ENCODE assay signal across 17 cellular contexts in genomic region chr12:104426926-104427546, GRCh38. TPM values are rescaled to one million over a fixed set of nuclear protein-coding genes. Genes with fewer than 3 reads are reported as not detected.
DNase-seq lines count a peak whose midpoint lies in the region; ATAC-seq and TF ChIP-seq lines count a peak whose summit lies in the region.
"Had no signal": no experiment of that assay in that cellular context is flagged by ENCODE, and none has a peak within 500 bp of the region (broad histone marks: within the 10 kb centered on the region; RNA-seq: fewer than 3 reads in every experiment).

No MANE protein-coding gene starts in this region.

- H3K9me3 Mint-ChIP-seq in activated naive CD8-positive, alpha-beta T cell treated with anti-CD3 and anti-CD28 coated beads for 36 hours, result peaks cover 8% of the 10 kb centered on the region
- H3K9me3 Mint-ChIP-seq: CD4-positive, alpha-beta T cell had no signal

- peaks cover 3% of the 10 kb centered on the region for H3K27me3 Mint-ChIP-seq in activated naive CD8-positive, alpha-beta T cell treated with anti-CD3 and anti-CD28 coated beads for 36 hours
- H3K27me3 Mint-ChIP-seq: CD4-positive, alpha-beta T cell had no signal

- no peak overlapping the region for H3K4me3 Mint-ChIP-seq in activated naive CD8-positive, alpha-beta T cell treated with anti-CD3 and anti-CD28 coated beads for 36 hours
- H3K4me3 Mint-ChIP-seq: activated naive CD8-positive, alpha-beta T cell treated with anti-CD3 and anti-CD28 coated beads, Interleukin-2, amount 10 ng/mL, durations not matched to agents 7 days and 5 days; CD4-positive, alpha-beta T cell; endodermal cell had no signal

- H3K27ac Mint-ChIP-seq in activated naive CD8-positive, alpha-beta T cell treated with anti-CD3 and anti-CD28 coated beads for 36 hours, result peak overlapping the region; percentile 22
- H3K27ac Mint-ChIP-seq: activated naive CD8-positive, alpha-beta T cell treated with anti-CD3 and anti-CD28 coated beads, Interleukin-2, amount 10 ng/mL, durations not matched to agents 7 days and 5 days; CD4-positive, alpha-beta T cell; endodermal cell had no signal

- H3K4me3 ChIP-seq in AG09309 (ENCODE audit: control insufficient read depth, low read depth, low read length) (no peak overlapping the region), HFF-Myc (replicated peaks; ENCODE audit: low read depth, low read length) (no peak overlapping the region), lower leg skin (ENCODE audit: low read depth, poor library complexity, severe bottlenecking) (no peak overlapping the region)
- H3K4me3 ChIP-seq: SK-N-MC, upper lobe of left lung had no signal

- DNase-seq in AG09309 (ENCODE audit: low read depth) (peak; percentile 53), HFF-Myc (ENCODE audit: extremely low read depth, low read depth) (peak; percentile 25), glomerular visceral epithelial cell (ENCODE audit: extremely low spot score) (peak; percentile 36), GOT3 (lab: John Stamatoyannopoulos, UW) (no peak), lower leg skin (ENCODE audit: low spot score in 2 of 2) (no peak)
- DNase-seq in activated naive CD8-positive, alpha-beta T cell treated with anti-CD3 and anti-CD28 coated beads for 36 hours, result no peak
- DNase-seq: activated CD4-positive, alpha-beta T cell treated with anti-CD3 and anti-CD28 coated beads for 48 hours; activated naive CD8-positive, alpha-beta T cell treated with anti-CD3 and anti-CD28 coated beads, Interleukin-2, amount 10 ng/mL, durations not matched to agents 7 days and 5 days; CD4-positive, alpha-beta T cell; endodermal cell; naive B cell; NCI-H1092 treated with DMSO at 0.1 percent for 48 hours; NCI-H524 treated with DMSO at 0.1 percent for 48 hours; upper lobe of left lung had no signal

- peaks cover 10% of the 10 kb centered on the region for H3K36me3 Mint-ChIP-seq in activated naive CD8-positive, alpha-beta T cell treated with anti-CD3 and anti-CD28 coated beads for 36 hours

- ATAC-seq in GM21423 (IDR thresholded peaks at IDR 0.05; ENCODE audit: unreplicated experiment) (no peak), GM21825 (IDR thresholded peaks at IDR 0.05; ENCODE audit: unreplicated experiment) (no peak)

- no peak for TF ChIP-seq POLR2A in lower leg skin (IDR thresholded peaks at IDR 0.05)

- WGBS in lower leg skin, 2 donors, result 71 to 74% methylated on average over 4 of the region's 4 CpGs

- intact Hi-C loops in lower leg skin (cut with DNase I; ENCODE audit: low total_unique reads), result no loop called here

- peaks cover 9% of the 10 kb centered on the region for H3K4me1 Mint-ChIP-seq in activated naive CD8-positive, alpha-beta T cell treated with anti-CD3 and anti-CD28 coated beads for 36 hours

- no peak for TF ChIP-seq CTCF in AG09309 (IDR thresholded peaks at IDR 0.05; ENCODE audit: control insufficient read depth, insufficient read depth, low read depth, low read length, missing control alignments)
- TF ChIP-seq CTCF in HFF-Myc (IDR thresholded peaks at IDR 0.05; ENCODE audit: low read depth, low read length, missing control alignments), result no peak
- no peak for TF ChIP-seq CTCF in lower leg skin (IDR thresholded peaks at IDR 0.05)

RNA-seq across cellular contexts. Expression of gene CHST11, which starts 29.7 kb away (rescaled TPM):
- 10 to 100 TPM; 19.1 to 21.9 TPM for total RNA-seq in activated naive CD8-positive, alpha-beta T cell treated with anti-CD3 and anti-CD28 coated beads for 36 hours
- total RNA-seq in lower leg skin, result 1 to 10 TPM; 2.1 to 7.3 (median 4.9) TPM

Comparison
In these comparisons a context has a peak if more than half of its experiments do, and no peak if none do; other contexts are left out.
1. DNase-seq: peak in AG09309 (single experiment), HFF-Myc (single experiment) and glomerular visceral epithelial cell (single experiment); none in activated naive CD8-positive, alpha-beta T cell treated with anti-CD3 and anti-CD28 coated beads for 36 hours (single experiment), GOT3 (single experiment) and lower leg skin (0 of 2).